In genomic region chr1:92488416-92488815, GRCh38 we compare ENCODE assay signal across 29 cellular contexts. TPM values are rescaled to one million over a fixed set of nuclear protein-coding genes. Genes with fewer than 3 reads are reported as not detected.
A peak's percentile ranks its signal among the peaks of the same experiment; 100 is the strongest.
DNase-seq lines count a peak whose midpoint lies in the region; ATAC-seq and TF ChIP-seq lines count a peak whose summit lies in the region.
"Had no signal": no experiment of that assay in that cellular context is flagged by ENCODE, and none has a peak within 500 bp of the region (broad histone marks: within the 10 kb centered on the region; RNA-seq: fewer than 3 reads in every experiment).

No MANE protein-coding gene starts in this region.

- H3K27me3 ChIP-seq in CD4-positive, alpha-beta T cell (ENCODE audit: control insufficient read depth, insufficient read depth, low read length) = no peaks in the 10 kb centered on the region

- intact Hi-C loops in activated CD4-positive, alpha-beta T cell treated with anti-CD3 and anti-CD28 coated beads for 36 hours (cut with DNase I, micrococcal nuclease) = loop anchor here (1.0 to 10.0 kb wide), 7 partner anchors 16 to 934 kb away; partner anchors contain the start of genes DIPK1A (in 1 of the 2), MTF2 (in 1 of the 2) and RPL5 (in 1 of the 2)
- intact Hi-C loops in CD4-positive, alpha-beta T cell (cut with DNase I, micrococcal nuclease) = loop anchor here (5.0 kb wide), 5 partner anchors 54 to 176 kb away; no protein-coding TSS in a partner anchor
- intact Hi-C loops in Right ventricle myocardium inferior (cut with DNase I) = no loop called here

- POLR2A ChIA-PET in activated CD4-positive, alpha-beta T cell treated with anti-CD3 and anti-CD28 coated beads for 36 hours (lab: Charles Lee) = no interaction called here
- POLR2A ChIA-PET in CD4-positive, alpha-beta T cell (lab: Charles Lee) = interaction anchor here (1.5 kb wide), 1 partner anchor 49 kb away, joined by 5 read pairs; no protein-coding TSS in a partner anchor
- POLR2A ChIA-PET in T-cell (lab: Charles Lee) = no interaction called here
- POLR2A ChIA-PET in activated naive CD8-positive, alpha-beta T cell treated with anti-CD3 and anti-CD28 coated beads, Interleukin-2, amount 10 ng/mL, durations not matched to agents 7 days and 5 days (lab: Charles Lee) = interaction anchor here (0.6 to 8.6 kb wide), 2 partner anchors 33 to 50 kb away, joined by 3 to 209 read pairs; no protein-coding TSS in a partner anchor

- no peak for TF ChIP-seq CTCF in CD4-positive, alpha-beta T cell (IDR thresholded peaks at IDR 0.05)
- no peak for TF ChIP-seq CTCF in HFFc6 (IDR thresholded peaks at IDR 0.05)

- peak overlapping the region; percentile 85 for H3K27ac Mint-ChIP-seq in activated CD4-positive, alpha-beta T cell treated with anti-CD3 and anti-CD28 coated beads for 36 hours
- peak overlapping the region; percentile 60 for H3K27ac Mint-ChIP-seq in CD4-positive, alpha-beta T cell
- H3K27ac Mint-ChIP-seq in T-cell (peak overlapping the region; percentile 87 to 93), HFFc6 (no peak overlapping the region)
- peak overlapping the region; percentile 79 for H3K27ac Mint-ChIP-seq in activated naive CD8-positive, alpha-beta T cell treated with anti-CD3 and anti-CD28 coated beads, Interleukin-2, amount 10 ng/mL, durations not matched to agents 7 days and 5 days
- H3K27ac Mint-ChIP-seq: endodermal cell had no signal

- no peak for DNase-seq in activated CD4-positive, alpha-beta T cell treated with anti-CD3 and anti-CD28 coated beads for 36 hours
- DNase-seq in activated CD4-positive, alpha-beta T cell treated with anti-CD3 and anti-CD28 coated beads for 4 hours = no peak
- no peak for DNase-seq in CD4-positive, alpha-beta T cell
- no peak for DNase-seq in T-cell
- DNase-seq in activated naive CD8-positive, alpha-beta T cell treated with anti-CD3 and anti-CD28 coated beads, Interleukin-2, amount 10 ng/mL, durations not matched to agents 7 days and 5 days = no peak
- no peak for DNase-seq in Right ventricle myocardium inferior (ENCODE audit: missing footprints)
- no peak for DNase-seq in superior temporal gyrus (ENCODE audit: extremely low spot score)
- DNase-seq in HFFc6 = no peak
- DNase-seq: activated CD8-positive, alpha-beta memory T cell treated with anti-CD3 and anti-CD28 coated beads for 24 hours; activated effector memory CD4-positive, alpha-beta T cell treated with Interleukin-2 at 50 U/mL for 16 hours; aorta; BE2C; Calu3; endodermal cell; esophagus squamous epithelium; left lung; mesendoderm; MM.1S; NCI-H146; NCI-H510A; NK-92 treated with Interleukin-12 subunit alpha and Interleukin-12 subunit beta, amount 100 ng/mL, for 24 hours; Peyer's patch; WERI-Rb-1 had no signal

- H3K27me3 Mint-ChIP-seq in activated CD4-positive, alpha-beta T cell treated with anti-CD3 and anti-CD28 coated beads for 36 hours = no peaks in the 10 kb centered on the region
- H3K27me3 Mint-ChIP-seq in CD4-positive, alpha-beta T cell = no peaks in the 10 kb centered on the region
- H3K27me3 Mint-ChIP-seq in T-cell (no peaks in the 10 kb centered on the region), HFFc6 (ENCODE audit: insufficient read depth) (peaks cover 43% of the 10 kb centered on the region)
- no peaks in the 10 kb centered on the region for H3K27me3 Mint-ChIP-seq in activated naive CD8-positive, alpha-beta T cell treated with anti-CD3 and anti-CD28 coated beads, Interleukin-2, amount 10 ng/mL, durations not matched to agents 7 days and 5 days

- peaks cover 28% of the 10 kb centered on the region for H3K4me1 Mint-ChIP-seq in activated CD4-positive, alpha-beta T cell treated with anti-CD3 and anti-CD28 coated beads for 36 hours
- H3K4me1 Mint-ChIP-seq in CD4-positive, alpha-beta T cell (ENCODE audit: low read depth) = peaks cover 57% of the 10 kb centered on the region
- H3K4me1 Mint-ChIP-seq in T-cell = peaks cover 34 to 39% (median 35%) of the 10 kb centered on the region in 3 donors
- peaks cover 24% of the 10 kb centered on the region for H3K4me1 Mint-ChIP-seq in activated naive CD8-positive, alpha-beta T cell treated with anti-CD3 and anti-CD28 coated beads, Interleukin-2, amount 10 ng/mL, durations not matched to agents 7 days and 5 days
- H3K4me1 Mint-ChIP-seq in HFFc6 (ENCODE audit: low read depth) = peaks cover 16% of the 10 kb centered on the region

- no peak overlapping the region for H3K27ac ChIP-seq in CD4-positive, alpha-beta T cell (ENCODE audit: low read depth, low read length)
- H3K27ac ChIP-seq: A549, cardiac muscle cell, esophagus squamous epithelium, left lung, Peyer's patch, WERI-Rb-1 had no signal

- no peaks in the 10 kb centered on the region for H3K9me3 Mint-ChIP-seq in activated CD4-positive, alpha-beta T cell treated with anti-CD3 and anti-CD28 coated beads for 36 hours (ENCODE audit: low read depth)
- H3K9me3 Mint-ChIP-seq in CD4-positive, alpha-beta T cell = no peaks in the 10 kb centered on the region
- H3K9me3 Mint-ChIP-seq in T-cell = no peaks in the 10 kb centered on the region
- H3K9me3 Mint-ChIP-seq in activated naive CD8-positive, alpha-beta T cell treated with anti-CD3 and anti-CD28 coated beads, Interleukin-2, amount 10 ng/mL, durations not matched to agents 7 days and 5 days = no peaks in the 10 kb centered on the region
- no peaks in the 10 kb centered on the region for H3K9me3 Mint-ChIP-seq in HFFc6
- H3K9me3 Mint-ChIP-seq: endodermal cell had no signal

- peaks cover 17% of the 10 kb centered on the region for H3K36me3 Mint-ChIP-seq in activated CD4-positive, alpha-beta T cell treated with anti-CD3 and anti-CD28 coated beads for 36 hours (ENCODE audit: low read depth)
- H3K36me3 Mint-ChIP-seq in CD4-positive, alpha-beta T cell (ENCODE audit: low read depth) = peaks cover 16% of the 10 kb centered on the region
- H3K36me3 Mint-ChIP-seq in T-cell (no peaks in the 10 kb centered on the region), HFFc6 (ENCODE audit: low read depth) (no peaks in the 10 kb centered on the region)
- peaks cover 15% of the 10 kb centered on the region for H3K36me3 Mint-ChIP-seq in activated naive CD8-positive, alpha-beta T cell treated with anti-CD3 and anti-CD28 coated beads, Interleukin-2, amount 10 ng/mL, durations not matched to agents 7 days and 5 days

- CTCF ChIA-PET in activated CD4-positive, alpha-beta T cell treated with anti-CD3 and anti-CD28 coated beads for 36 hours (lab: Charles Lee) = interaction anchor here (0.7 to 1.5 kb wide), 3 partner anchors 43 to 167 kb away, joined by 3 to 4 read pairs (median 3); no protein-coding TSS in a partner anchor
- CTCF ChIA-PET in CD4-positive, alpha-beta T cell (lab: Charles Lee) = no interaction called here
- CTCF ChIA-PET in T-cell (lab: Charles Lee) = no interaction called here

- no peaks in the 10 kb centered on the region for H3K9me3 ChIP-seq in CD4-positive, alpha-beta T cell (ENCODE audit: control insufficient read depth, low read length)
- H3K9me3 ChIP-seq: A549, BE2C, esophagus squamous epithelium, left lung, Peyer's patch had no signal

- peak overlapping the region; percentile 98 for H3K4me3 Mint-ChIP-seq in activated CD4-positive, alpha-beta T cell treated with anti-CD3 and anti-CD28 coated beads for 36 hours
- H3K4me3 Mint-ChIP-seq in CD4-positive, alpha-beta T cell = peak overlapping the region; percentile 35
- H3K4me3 Mint-ChIP-seq in T-cell = no peak overlapping the region
- peak overlapping the region; percentile 99 for H3K4me3 Mint-ChIP-seq in activated naive CD8-positive, alpha-beta T cell treated with anti-CD3 and anti-CD28 coated beads, Interleukin-2, amount 10 ng/mL, durations not matched to agents 7 days and 5 days
- no peak overlapping the region for H3K4me3 Mint-ChIP-seq in HFFc6
- H3K4me3 Mint-ChIP-seq: endodermal cell had no signal

- ATAC-seq in activated CD4-positive, alpha-beta T cell treated with anti-CD3 and anti-CD28 coated beads for 36 hours = no peak
- ATAC-seq in CD4-positive, alpha-beta T cell (ENCODE audit: poor library complexity) = no peak
- no peak for ATAC-seq in T-cell (replicated peaks in 1 of 4)
- ATAC-seq in activated naive CD8-positive, alpha-beta T cell treated with anti-CD3 and anti-CD28 coated beads, Interleukin-2, amount 10 ng/mL, durations not matched to agents 7 days and 5 days (ENCODE audit: low read depth) = no peak
- ATAC-seq in Right ventricle myocardium inferior = no peak
- ATAC-seq: A549, GM12878, K562, left lung had no signal

RNA-seq across cellular contexts. Expression of gene GFI1, which starts 1.7 kb away (rescaled TPM):
- 10 to 100 TPM; 47.7 to 53.7 TPM for total RNA-seq in activated CD4-positive, alpha-beta T cell treated with anti-CD3 and anti-CD28 coated beads for 36 hours
- total RNA-seq in CD4-positive, alpha-beta T cell = 10 to 100 TPM; 13.0 to 15.3 TPM
- total RNA-seq in T-cell (10 to 100 TPM; 13.8 to 25.7 (median 20.1) TPM), Right ventricle myocardium inferior (0.08 TPM)
- 10 to 100 TPM; 52.2 to 56.4 TPM for total RNA-seq in activated naive CD8-positive, alpha-beta T cell treated with anti-CD3 and anti-CD28 coated beads, Interleukin-2, amount 10 ng/mL, durations not matched to agents 7 days and 5 days
- under 1 TPM in 5 of 6 experiments, not detected in 1; 0.05 to 0.28 (median 0.07) TPM for total RNA-seq in HFFc6 (2021; fragmentation: NEBNext Ultra II Directional; extraction: Animal tissue kit (Norgen Biotek cat#: 25700))
- total RNA-seq: frontal cortex, osteoblast had no signal

Comparison
In these comparisons a context has a peak if more than half of its experiments do, and no peak if none do; other contexts are left out.
1. H3K4me3 Mint-ChIP-seq: peak in activated CD4-positive, alpha-beta T cell treated with anti-CD3 and anti-CD28 coated beads for 36 hours (single experiment), CD4-positive, alpha-beta T cell (single experiment) and activated naive CD8-positive, alpha-beta T cell treated with anti-CD3 and anti-CD28 coated beads, Interleukin-2, amount 10 ng/mL, durations not matched to agents 7 days and 5 days (single experiment); none in T-cell (0 of 3) and HFFc6 (single experiment).
2. RNA of gene GFI1, which starts 1.7 kb away (total RNA-seq): 52.2 to 56.4 TPM in activated naive CD8-positive, alpha-beta T cell treated with anti-CD3 and anti-CD28 coated beads, Interleukin-2, amount 10 ng/mL, durations not matched to agents 7 days and 5 days, 47.7 to 53.7 TPM in activated CD4-positive, alpha-beta T cell treated with anti-CD3 and anti-CD28 coated beads for 36 hours, 13.8 to 25.7 TPM in T-cell and 13.0 to 15.3 TPM in CD4-positive, alpha-beta T cell; 0.08 TPM in Right ventricle myocardium inferior (single experiment) and 0.05 to 0.28 TPM in HFFc6; every median in the first group is over 10 times any median in the second.
3. POLR2A ChIA-PET loops: an anchor here in CD4-positive, alpha-beta T cell (1.5 kb wide) and activated naive CD8-positive, alpha-beta T cell treated with anti-CD3 and anti-CD28 coated beads, Interleukin-2, amount 10 ng/mL, durations not matched to agents 7 days and 5 days (0.6 to 8.6 kb wide); none called in activated CD4-positive, alpha-beta T cell treated with anti-CD3 and anti-CD28 coated beads for 36 hours and T-cell.